9 cellular contexts compared by ENCODE assay signal in genomic region chr12:113048716-113049127, GRCh38. TPM values are rescaled to one million over a fixed set of nuclear protein-coding genes. Genes with fewer than 3 reads are reported as not detected.
A peak's percentile ranks its signal among the peaks of the same experiment; 100 is the strongest.
DNase-seq lines count a peak whose midpoint lies in the region; ATAC-seq, FAIRE-seq and TF ChIP-seq lines count a peak whose summit lies in the region.
"Had no signal": no experiment of that assay in that cellular context is flagged by ENCODE, and none has a peak within 500 bp of the region (broad histone marks: within the 10 kb centered on the region; RNA-seq: fewer than 3 reads in every experiment).

No MANE protein-coding gene starts in this region.

- H3K27ac Mint-ChIP-seq in natural killer cell, result no peak overlapping the region

- peaks cover 8 to 14% of the 10 kb centered on the region in 2 donors for H3K27me3 Mint-ChIP-seq in natural killer cell (ENCODE audit: low read depth in 2 of 2)

- DNase-seq in COR-L47 (lab: John Stamatoyannopoulos, UW), result peak; percentile 56
- peak; percentile 77 for DNase-seq in HTR-8/SVneo (ENCODE audit: insufficient read length, low spot score)
- DNase-seq in NOMO-1 treated with dmso at 0.1 percent for 144 hours (lab: John Stamatoyannopoulos, UW; ENCODE audit: unreplicated experiment), result peak; percentile 14
- DNase-seq in activated CD8-positive, alpha-beta memory T cell treated with anti-CD3 and anti-CD28 coated beads, Interleukin-2, amount 50 U/mL, for 1 hour (ENCODE audit: extremely low read depth), result peak; percentile 42
- DNase-seq in epidermal melanocyte (ENCODE audit: insufficient read length, low spot score), result peak; percentile 89
- DNase-seq in natural killer cell, result peak; percentile 25
- DNase-seq in stromal cell of bone marrow (ENCODE audit: low read depth), result peak; percentile 45

- intact Hi-C loops in natural killer cell (cut with micrococcal nuclease), result loop anchor here (1.0 kb wide), 2 partner anchors 50 to 126 kb away; no protein-coding TSS in a partner anchor

- peaks cover 0 to 6% of the 10 kb centered on the region in 2 donors for H3K4me1 Mint-ChIP-seq in natural killer cell

- no peaks in the 10 kb centered on the region for H3K9me3 Mint-ChIP-seq in natural killer cell

- no peaks in the 10 kb centered on the region for H3K36me3 Mint-ChIP-seq in natural killer cell

- no peak overlapping the region for H3K4me3 Mint-ChIP-seq in natural killer cell

- no peak for FAIRE-seq in HTR-8/SVneo (lab: Jason Lieb, UNC)

- ATAC-seq in natural killer cell, result peak; percentile 64 to 77 (median 67)
- no peak for ATAC-seq in GM21786 (IDR thresholded peaks at IDR 0.05; ENCODE audit: unreplicated experiment)

- TF ChIP-seq CTCF in natural killer cell (IDR thresholded peaks at IDR 0.05), result peak; percentile 69

RNA-seq across cellular contexts. Expression of gene DTX1, which starts 7.8 kb away (rescaled TPM):
- total RNA-seq in natural killer cell, result 1 to 10 TPM; 1.7 to 4.2 (median 4.0) TPM
- total RNA-seq: SJSA1 had no signal

Comparison
In these comparisons a context has a peak if more than half of its experiments do, and no peak if none do; other contexts are left out.
1. DNase-seq: peak in every context shown above with its lines; median percentile 89 in epidermal melanocyte; 77 in HTR-8/SVneo; 56 in COR-L47; 45 in stromal cell of bone marrow; 42 in activated CD8-positive, alpha-beta memory T cell treated with anti-CD3 and anti-CD28 coated beads, Interleukin-2, amount 50 U/mL, for 1 hour; 25 in natural killer cell; 14 in NOMO-1 treated with dmso at 0.1 percent for 144 hours.